In the genomic region with DNA sequence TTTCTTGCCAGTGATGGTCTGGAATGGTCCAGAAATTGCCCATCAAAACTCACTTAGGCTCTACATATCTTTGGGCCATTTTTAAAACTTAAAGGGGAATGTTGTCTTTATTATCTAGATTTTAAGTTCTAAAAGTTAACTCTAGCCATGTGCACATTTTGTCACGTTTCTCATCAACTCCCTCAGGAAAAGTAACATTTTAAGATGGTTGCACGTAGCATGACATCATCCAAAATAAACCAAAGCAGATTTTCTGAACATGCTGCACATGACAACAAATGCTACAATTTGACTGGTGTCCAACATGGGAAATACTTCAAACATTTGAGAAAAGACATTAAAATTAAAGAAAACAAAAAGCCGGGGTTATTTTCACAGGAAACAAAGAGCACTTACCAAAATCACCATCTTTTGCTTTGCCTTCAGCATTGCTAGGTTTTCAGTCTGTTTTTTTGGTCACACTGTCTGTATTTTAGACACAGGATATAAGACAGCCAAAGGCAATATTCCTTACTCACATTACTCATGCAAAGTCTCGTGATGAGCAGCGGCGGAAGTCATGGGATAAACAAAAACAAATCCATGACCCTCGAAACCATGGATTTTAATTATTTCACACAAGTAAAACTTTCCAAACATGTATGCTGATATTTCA, we compare ENCODE assay signal across 18 cellular contexts. TPM values are rescaled to one million over a fixed set of nuclear protein-coding genes. Genes with fewer than 3 reads are reported as not detected.
DNase-seq lines count a peak whose midpoint lies in the region; ATAC-seq and TF ChIP-seq lines count a peak whose summit lies in the region.
"Had no signal": no experiment of that assay in that cellular context is flagged by ENCODE, and none has a peak within 500 bp of the region (broad histone marks: within the 10 kb centered on the region; RNA-seq: fewer than 3 reads in every experiment).

No MANE protein-coding gene starts in this region.

- peak overlapping the region; percentile 34 for H3K27ac ChIP-seq in fibroblast of lung (ENCODE audit: insufficient read depth, low read length)
- H3K27ac ChIP-seq in osteoblast (ENCODE audit: low read depth, low read length): peak overlapping the region; percentile 75
- no peak overlapping the region for H3K27ac ChIP-seq in vagina
- H3K27ac ChIP-seq: cardiac muscle cell had no signal

- H3K4me1 ChIP-seq in fibroblast of lung (ENCODE audit: control insufficient read depth, extremely low read depth, insufficient read depth, low read length): no peaks in the 10 kb centered on the region
- peaks cover 9% of the 10 kb centered on the region for H3K4me1 ChIP-seq in osteoblast (ENCODE audit: insufficient read depth, low read length)
- peaks cover 5% of the 10 kb centered on the region for H3K4me1 ChIP-seq in vagina

- H3K4me3 ChIP-seq in fibroblast of lung (replicated peaks in 1 of 4; ENCODE audit: control extremely low read depth in 1 of 4, insufficient read depth in 1 of 4, low read depth in 3 of 4, low read length in 4 of 4) (no peak overlapping the region), osteoblast (ENCODE audit: insufficient read depth, low read length) (peak overlapping the region; percentile 10), vagina (no peak overlapping the region)
- H3K4me3 ChIP-seq: cardiac muscle cell had no signal

- H3K79me2 ChIP-seq in fibroblast of lung (ENCODE audit: control insufficient read depth, insufficient read depth, low read length): no peaks in the 10 kb centered on the region
- no peaks in the 10 kb centered on the region for H3K79me2 ChIP-seq in osteoblast (ENCODE audit: insufficient read depth, low read length)

- H3K9ac ChIP-seq in fibroblast of lung (ENCODE audit: insufficient read depth, low read length): no peak overlapping the region

- peak; percentile 87 for DNase-seq in EH (ENCODE audit: low read depth)
- DNase-seq in fibroblast of lung (ENCODE audit: low read depth in 2 of 2): peak in 1 of 2 donors; percentile 45
- DNase-seq in osteoblast (ENCODE audit: insufficient read length, low spot score, missing footprints): peak; percentile 84
- no peak for DNase-seq in vagina (ENCODE audit: extremely low spot score in 2 of 2)
- DNase-seq in Kasumi-1 (lab: John Stamatoyannopoulos, UW): no peak
- DNase-seq in activated T-cell treated with anti-CD3 and anti-CD28 coated beads, Interleukin-2, amount 50 U/mL, for 1 hour: no peak
- DNase-seq: activated CD4-positive, alpha-beta T cell treated with anti-CD3 and anti-CD28 coated beads, Interleukin-2, amount 50 U/mL, for 1 hour; activated T-cell treated with anti-CD3 and anti-CD28 coated beads, Interleukin-2, amount 50 U/mL, for 48 hours; AML-193; effector memory CD8-positive, alpha-beta T cell; GF-D8; glutamatergic neuron; natural killer cell; NCI-H2081 treated with DMSO at 0.1 percent for 48 hours; NCI-H69 had no signal

- no peaks in the 10 kb centered on the region for H3K9me3 ChIP-seq in fibroblast of lung (ENCODE audit: control insufficient read depth, insufficient read depth, low read depth, low read length)
- no peaks in the 10 kb centered on the region for H3K9me3 ChIP-seq in osteoblast (ENCODE audit: low read depth, low read length)
- H3K9me3 ChIP-seq in vagina: no peaks in the 10 kb centered on the region

- intact Hi-C loops in vagina (cut with DNase I): no loop called here

- H3K27me3 ChIP-seq in fibroblast of lung (ENCODE audit: control insufficient read depth, insufficient read depth, low read length) (no peaks in the 10 kb centered on the region), osteoblast (ENCODE audit: insufficient read depth, low read length) (no peaks in the 10 kb centered on the region), vagina (no peaks in the 10 kb centered on the region)
- H3K27me3 ChIP-seq: cardiac muscle cell had no signal

- no peak for TF ChIP-seq POLR2A in vagina (IDR thresholded peaks at IDR 0.05)

- H3K4me2 ChIP-seq in fibroblast of lung (ENCODE audit: extremely low read depth, insufficient read depth, low read length): peak overlapping the region; percentile 1
- H3K4me2 ChIP-seq in osteoblast (ENCODE audit: insufficient read depth, low read length): peak overlapping the region; percentile 66

- TF ChIP-seq CTCF in fibroblast of lung (conservative IDR thresholded peaks at IDR 0.05 in 1 of 2, IDR thresholded peaks at IDR 0.05 in 1 of 2; ENCODE audit: low read depth in 1 of 2, low read length in 2 of 2) (no peak), osteoblast (IDR thresholded peaks at IDR 0.05; ENCODE audit: extremely low read depth, low read depth, low read length) (no peak), vagina (IDR thresholded peaks at IDR 0.05) (no peak)

- H4K20me1 ChIP-seq in fibroblast of lung (ENCODE audit: control insufficient read depth, extremely low read depth, insufficient read depth, low read length): no peaks in the 10 kb centered on the region
- no peaks in the 10 kb centered on the region for H4K20me1 ChIP-seq in osteoblast (ENCODE audit: insufficient read depth, low read length)

- no peak overlapping the region for H2AFZ ChIP-seq in fibroblast of lung (ENCODE audit: low read length)
- H2AFZ ChIP-seq in osteoblast (ENCODE audit: low read length): peak overlapping the region; percentile 80

- ATAC-seq in HG02852 (IDR thresholded peaks at IDR 0.05; ENCODE audit: unreplicated experiment): no peak
- ATAC-seq: effector memory CD8-positive, alpha-beta T cell; natural killer cell had no signal

- H3K36me3 ChIP-seq in fibroblast of lung (ENCODE audit: control insufficient read depth, insufficient read depth, low read length) (no peaks in the 10 kb centered on the region), osteoblast (ENCODE audit: insufficient read depth, low read length) (no peaks in the 10 kb centered on the region), vagina (no peaks in the 10 kb centered on the region)
- H3K36me3 ChIP-seq: cardiac muscle cell had no signal

TF ChIP-seq in PFSK-1, 5 proteins besides CTCF, POLR2A, EP300 and RAD21:
- TF ChIP-seq SIN3A (IDR thresholded peaks at IDR 0.05; ENCODE audit: borderline replicate concordance, insufficient read depth, low read length) (no peak), TAF1 (IDR thresholded peaks at IDR 0.05; ENCODE audit: borderline replicate concordance, insufficient read depth, low read length) (no peak), FOXP2 (optimal IDR thresholded peaks at IDR 0.05; ENCODE audit: borderline replicate concordance, extremely low read depth, extremely low read length, insufficient read depth) (peak; percentile 41), POLR2AphosphoS5 (IDR thresholded peaks at IDR 0.05; ENCODE audit: low read depth, low read length) (no peak)
- TF ChIP-seq, protein P1, sequence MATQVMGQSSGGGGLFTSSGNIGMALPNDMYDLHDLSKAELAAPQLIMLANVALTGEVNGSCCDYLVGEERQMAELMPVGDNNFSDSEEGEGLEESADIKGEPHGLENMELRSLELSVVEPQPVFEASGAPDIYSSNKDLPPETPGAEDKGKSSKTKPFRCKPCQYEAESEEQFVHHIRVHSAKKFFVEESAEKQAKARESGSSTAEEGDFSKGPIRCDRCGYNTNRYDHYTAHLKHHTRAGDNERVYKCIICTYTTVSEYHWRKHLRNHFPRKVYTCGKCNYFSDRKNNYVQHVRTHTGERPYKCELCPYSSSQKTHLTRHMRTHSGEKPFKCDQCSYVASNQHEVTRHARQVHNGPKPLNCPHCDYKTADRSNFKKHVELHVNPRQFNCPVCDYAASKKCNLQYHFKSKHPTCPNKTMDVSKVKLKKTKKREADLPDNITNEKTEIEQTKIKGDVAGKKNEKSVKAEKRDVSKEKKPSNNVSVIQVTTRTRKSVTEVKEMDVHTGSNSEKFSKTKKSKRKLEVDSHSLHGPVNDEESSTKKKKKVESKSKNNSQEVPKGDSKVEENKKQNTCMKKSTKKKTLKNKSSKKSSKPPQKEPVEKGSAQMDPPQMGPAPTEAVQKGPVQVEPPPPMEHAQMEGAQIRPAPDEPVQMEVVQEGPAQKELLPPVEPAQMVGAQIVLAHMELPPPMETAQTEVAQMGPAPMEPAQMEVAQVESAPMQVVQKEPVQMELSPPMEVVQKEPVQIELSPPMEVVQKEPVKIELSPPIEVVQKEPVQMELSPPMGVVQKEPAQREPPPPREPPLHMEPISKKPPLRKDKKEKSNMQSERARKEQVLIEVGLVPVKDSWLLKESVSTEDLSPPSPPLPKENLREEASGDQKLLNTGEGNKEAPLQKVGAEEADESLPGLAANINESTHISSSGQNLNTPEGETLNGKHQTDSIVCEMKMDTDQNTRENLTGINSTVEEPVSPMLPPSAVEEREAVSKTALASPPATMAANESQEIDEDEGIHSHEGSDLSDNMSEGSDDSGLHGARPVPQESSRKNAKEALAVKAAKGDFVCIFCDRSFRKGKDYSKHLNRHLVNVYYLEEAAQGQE (IDR thresholded peaks at IDR 0.05; ENCODE audit: insufficient read depth in 1 of 2, low read depth in 2 of 2, low read length in 2 of 2): no peak

RNA-seq across cellular contexts. Expression of a gene that starts 51.2 kb away (rescaled TPM):
- polyA plus RNA-seq in PFSK-1 (2012; ENCODE audit: insufficient read length, low read depth): 31.2 TPM
- total RNA-seq in fibroblast of lung (559 and 1,405 TPM in 2 replicates), osteoblast (241 and 298 TPM in 2 replicates), vagina (62.1 TPM)
- polyA plus RNA-seq in fibroblast of lung: 363 and 403 TPM in 2 replicates
- 306 and 351 TPM in 2 replicates for polyA plus RNA-seq in fibroblast of lung (2012)
- 170 and 247 TPM in 2 replicates for polyA minus RNA-seq in fibroblast of lung (ENCODE audit: low replicate concordance)
- total RNA-seq: natural killer cell had no signal

Comparison
In these comparisons a context has a peak if more than half of its experiments do, and no peak if none do; other contexts are left out.
1. DNase-seq: peak in EH (single experiment) and osteoblast (single experiment); none in vagina (0 of 2), Kasumi-1 (0 of 2) and activated T-cell treated with anti-CD3 and anti-CD28 coated beads, Interleukin-2, amount 50 U/mL, for 1 hour (single experiment).